In genomic region chr11:72668645-72669347, GRCh38 we compare ENCODE assay signal across 10 cellular contexts. TPM values are rescaled to one million over a fixed set of nuclear protein-coding genes. Genes with fewer than 3 reads are reported as not detected.
A peak's percentile ranks its signal among the peaks of the same experiment; 100 is the strongest.
DNase-seq lines count a peak whose midpoint lies in the region; ATAC-seq and TF ChIP-seq lines count a peak whose summit lies in the region.
"Had no signal": no experiment of that assay in that cellular context is flagged by ENCODE, and none has a peak within 500 bp of the region (broad histone marks: within the 10 kb centered on the region; RNA-seq: fewer than 3 reads in every experiment).

No MANE protein-coding gene starts in this region.

- H3K27ac ChIP-seq in right atrium auricular region, result no peak overlapping the region
- H3K27ac ChIP-seq: cardiac muscle cell had no signal

- no peaks in the 10 kb centered on the region for H3K36me3 ChIP-seq in right atrium auricular region
- H3K36me3 ChIP-seq: cardiac muscle cell had no signal

- peaks cover 0 to 9% of the 10 kb centered on the region in 2 donors for H3K4me1 ChIP-seq in right atrium auricular region

- H3K4me3 ChIP-seq in right atrium auricular region, result no peak overlapping the region
- H3K4me3 ChIP-seq: cardiac muscle cell, lung had no signal

- ATAC-seq in GM19395 (IDR thresholded peaks at IDR 0.05; ENCODE audit: unreplicated experiment), result peak; percentile 93
- ATAC-seq in HG03342 (IDR thresholded peaks at IDR 0.05; ENCODE audit: unreplicated experiment), result peak; percentile 86
- ATAC-seq in sciatic nerve, result no peak

- no peak for TF ChIP-seq CTCF in right atrium auricular region (IDR thresholded peaks at IDR 0.05)

- H3K9me3 ChIP-seq in right atrium auricular region, result peaks cover 0 to 8% of the 10 kb centered on the region in 2 donors

- peak; percentile 61 for DNase-seq in ELF-1 (ENCODE audit: low read depth, low spot score)
- peak; percentile 28 for DNase-seq in amniotic epithelial cell (ENCODE audit: low read depth)
- no peak for DNase-seq in right atrium auricular region (ENCODE audit: low spot score)
- no peak for DNase-seq in T-helper 9 cell
- DNase-seq in sciatic nerve (ENCODE audit: low spot score), result no peak
- DNase-seq in NCI-H446 (lab: John Stamatoyannopoulos, UW), result no peak

- intact Hi-C loops in sciatic nerve (cut with DNase I), result no loop called here

- peaks cover 0 to 9% of the 10 kb centered on the region in 2 donors for H3K27me3 ChIP-seq in right atrium auricular region

RNA-seq across cellular contexts. Expression of gene PDE2A, which starts 5.4 kb away (rescaled TPM):
- total RNA-seq in right atrium auricular region, result 10 to 100 TPM; 23.1 to 34.2 TPM
- total RNA-seq in sciatic nerve, result 74.4 TPM

Comparison
In these comparisons a context has a peak if more than half of its experiments do, and no peak if none do; other contexts are left out.
1. DNase-seq: peak in ELF-1 (single experiment) and amniotic epithelial cell (single experiment); none in right atrium auricular region (single experiment), T-helper 9 cell (single experiment), sciatic nerve (single experiment) and NCI-H446 (0 of 2).